8 cellular contexts compared by ENCODE assay signal in genomic region chr1:207084701-207085180, GRCh38. TPM values are rescaled to one million over a fixed set of nuclear protein-coding genes. Genes with fewer than 3 reads are reported as not detected.
DNase-seq lines count a peak whose midpoint lies in the region; ATAC-seq, FAIRE-seq and TF ChIP-seq lines count a peak whose summit lies in the region.

No MANE protein-coding gene starts in this region.

- TF ChIP-seq CTCF in AG09319 (IDR thresholded peaks at IDR 0.05; ENCODE audit: low read depth, low read length) (peak; percentile 54), gastrocnemius medialis (IDR thresholded peaks at IDR 0.05 in 4 of 5, conservative IDR thresholded peaks at IDR 0.05 in 1 of 5) (peak; percentile 44 to 63 (median 53))

- H3K36me3 ChIP-seq in gastrocnemius medialis = no peaks in the 10 kb centered on the region

- ATAC-seq in left ventricle myocardium superior = peak; percentile 63
- peak; percentile 44 to 74 for ATAC-seq in gastrocnemius medialis
- ATAC-seq in GM18505 (IDR thresholded peaks at IDR 0.05; ENCODE audit: unreplicated experiment) = no peak

- TF ChIP-seq POLR2A in gastrocnemius medialis (IDR thresholded peaks at IDR 0.05) = no peak
- no peak for TF ChIP-seq POLR2A in GM18505 (IDR thresholded peaks at IDR 0.05; ENCODE audit: borderline replicate concordance, extremely low read depth, insufficient read depth, insufficient read length)

- no peaks in the 10 kb centered on the region for H3K9me3 ChIP-seq in gastrocnemius medialis

- no peak overlapping the region for H3K27ac ChIP-seq in gastrocnemius medialis

- H3K27me3 ChIP-seq in gastrocnemius medialis = no peaks in the 10 kb centered on the region

- intact Hi-C loops in left ventricle myocardium superior (cut with micrococcal nuclease) (loop anchor here (5.0 kb wide), 1 partner anchor 323 kb away; no protein-coding TSS in a partner anchor), gastrocnemius medialis (cut with DNase I; ENCODE audit: low total_unique reads) (loop anchor here (2.0 to 10.0 kb wide), 3 partner anchors 50 to 414 kb away; partner anchors contain the start of gene C1orf116)

- H3K4me3 ChIP-seq in gastrocnemius medialis = no peak overlapping the region

- FAIRE-seq in GM18507 (lab: Jason Lieb, UNC) = peak; percentile 88

- DNase-seq in AG09319 (ENCODE audit: extremely low read depth, low read depth) (peak; percentile 7), GM18507 (ENCODE audit: extremely low spot score, insufficient read length, low read depth) (peak; percentile 43), KG1 (lab: John Stamatoyannopoulos, UW) (peak; percentile 30), SK-N-DZ (ENCODE audit: low spot score) (peak; percentile 39), left ventricle myocardium superior (no peak), gastrocnemius medialis (peak in 1 of 2 donors; percentile 38)
- DNase-seq in activated naive CD8-positive, alpha-beta T cell treated with anti-CD3 and anti-CD28 coated beads, Interleukin-2, amount 50 U/mL, for 16 hours (ENCODE audit: low read depth, low spot score) = peak; percentile 38

- H3K4me1 ChIP-seq in gastrocnemius medialis = peaks cover 2 to 4% of the 10 kb centered on the region in 2 donors

- in situ Hi-C loops in gastrocnemius medialis (cut with MboI; ENCODE audit: low sequenced_read_pairs in 4 of 4) = loop anchor here in 3 of 4 donors (5.0 to 10.0 kb wide), 3 partner anchors 318 to 323 kb away; no protein-coding TSS in a partner anchor

RNA-seq across cellular contexts. Expression of gene C4BPB, which starts 3.9 kb away (rescaled TPM):
- polyA plus RNA-seq in SK-N-DZ (2014; cell fraction: cytosol; rRNA removed) = not detected in 2 replicates
- polyA plus RNA-seq in SK-N-DZ (2014; cell fraction: nucleus; rRNA removed) = 0.07 TPM in 1 of 2 replicates, not detected in the other
- total RNA-seq in left ventricle myocardium superior (not detected), gastrocnemius medialis (under 1 TPM in 2 of 4 donors, not detected in 2; 0.46 to 0.62 TPM)

RNA-seq across cellular contexts. Expression of gene C4BPA, which starts 19.3 kb away (rescaled TPM):
- not detected in 2 replicates for polyA plus RNA-seq in SK-N-DZ (2014; cell fraction: cytosol; rRNA removed)
- not detected in 2 replicates for polyA plus RNA-seq in SK-N-DZ (2014; cell fraction: nucleus; rRNA removed)
- total RNA-seq in left ventricle myocardium superior = not detected
- 1 to 10 TPM in 1 of 4 donors, under 1 TPM in 1, not detected in 2; 0.81 to 2.8 TPM for total RNA-seq in gastrocnemius medialis

RNA-seq across cellular contexts. Expression of gene PFKFB2, which starts 31.7 kb away (rescaled TPM):
- 1.5 and 1.9 TPM in 2 replicates for polyA plus RNA-seq in SK-N-DZ (2014; cell fraction: cytosol; rRNA removed)
- 1.3 and 3.2 TPM in 2 replicates for polyA plus RNA-seq in SK-N-DZ (2014; cell fraction: nucleus; rRNA removed)
- total RNA-seq in left ventricle myocardium superior = 99.0 TPM
- total RNA-seq in gastrocnemius medialis = 10 to 100 TPM; 35.5 to 40.3 (median 37.6) TPM

RNA-seq across cellular contexts. Expression of gene YOD1, which starts 33.7 kb away (rescaled TPM):
- 8.6 and 9.0 TPM in 2 replicates for polyA plus RNA-seq in SK-N-DZ (2014; cell fraction: cytosol; rRNA removed)
- 5.5 and 8.7 TPM in 2 replicates for polyA plus RNA-seq in SK-N-DZ (2014; cell fraction: nucleus; rRNA removed)
- total RNA-seq in left ventricle myocardium superior (4.9 TPM), gastrocnemius medialis (1 to 10 TPM; 3.0 to 6.7 (median 6.2) TPM)

RNA-seq across cellular contexts. Expression of gene C1orf116, which starts 52.2 kb away (rescaled TPM):
- not detected in 2 replicates for polyA plus RNA-seq in SK-N-DZ (2014; cell fraction: cytosol; rRNA removed)
- polyA plus RNA-seq in SK-N-DZ (2014; cell fraction: nucleus; rRNA removed) = not detected in 2 replicates
- total RNA-seq in left ventricle myocardium superior (2.0 TPM), gastrocnemius medialis (1 to 10 TPM in 1 of 4 donors, under 1 TPM in 3; 0.46 to 1.1 (median 0.65) TPM)
